Comparison of ENCODE assay signal across 8 cellular contexts in genomic region chr21:44800971-44801467, GRCh38. TPM values are rescaled to one million over a fixed set of nuclear protein-coding genes. Genes with fewer than 3 reads are reported as not detected.
DNase-seq lines count a peak whose midpoint lies in the region; ATAC-seq and TF ChIP-seq lines count a peak whose summit lies in the region.

No MANE protein-coding gene starts in this region.

- TF ChIP-seq CTCF in endodermal cell (conservative IDR thresholded peaks at IDR 0.05) = peak; percentile 69

- peaks cover 47% of the 10 kb centered on the region for H3K36me3 Mint-ChIP-seq in endodermal cell (ENCODE audit: low read depth)
- H3K36me3 Mint-ChIP-seq in naive B cell = peaks cover 0 to 13% of the 10 kb centered on the region in 2 donors

- no peaks in the 10 kb centered on the region for H3K9me3 Mint-ChIP-seq in endodermal cell
- no peaks in the 10 kb centered on the region for H3K9me3 Mint-ChIP-seq in naive B cell

- peaks cover 69% of the 10 kb centered on the region for H3K36me3 ChIP-seq in endodermal cell (ENCODE audit: control insufficient read depth, insufficient read depth, low read length)

- 3 to 7% methylated on average over 12 to 17 of the region's 17 CpGs for WGBS in endodermal cell (ENCODE audit: insufficient coverage in 1 of 2, insufficient read length in 1 of 2), 2 experiments

- peaks cover 22% of the 10 kb centered on the region for H3K4me1 Mint-ChIP-seq in endodermal cell
- peaks cover 29 to 51% (median 30%) of the 10 kb centered on the region in 3 donors for H3K4me1 Mint-ChIP-seq in naive B cell

- peak; percentile 42 for ATAC-seq in HG02852 (IDR thresholded peaks at IDR 0.05; ENCODE audit: unreplicated experiment)
- ATAC-seq in naive B cell (ENCODE audit: low read depth in 2 of 2) = peak; percentile 57 to 61
- no peak for ATAC-seq in HG02973 (IDR thresholded peaks at IDR 0.05; ENCODE audit: unreplicated experiment)

- no peaks in the 10 kb centered on the region for H3K4me1 ChIP-seq in endodermal cell (ENCODE audit: control insufficient read depth, insufficient read depth, low read length)

- peak overlapping the region; percentile 99 for H3K4me3 ChIP-seq in endodermal cell (ENCODE audit: low read length)

- in situ Hi-C loops in SK-MEL-5 (cut with HindIII; ENCODE audit: low pct_unique_long_range_greater_than_20kb, low sequenced_read_pairs) = no loop called here

- H3K9ac ChIP-seq in endodermal cell (ENCODE audit: extremely low read depth, low read length, poor library complexity, severe bottlenecking) = peak overlapping the region; percentile 85

- H3K9me3 ChIP-seq in endodermal cell (ENCODE audit: control insufficient read depth, low read length) = peaks cover 5% of the 10 kb centered on the region

- H3K4me3 Mint-ChIP-seq in endodermal cell (peak overlapping the region; percentile 87), naive B cell (peak overlapping the region; percentile 82 to 98 (median 97))

- H3K27me3 ChIP-seq in endodermal cell (ENCODE audit: control insufficient read depth, insufficient read depth, low read length, poor library complexity, severe bottlenecking) = no peaks in the 10 kb centered on the region

- peak overlapping the region; percentile 61 for H3K27ac ChIP-seq in endodermal cell (ENCODE audit: low read depth, low read length)

- peak overlapping the region; percentile 92 for H3K27ac Mint-ChIP-seq in endodermal cell
- peak overlapping the region; percentile 41 to 97 (median 94) for H3K27ac Mint-ChIP-seq in naive B cell

- no peaks in the 10 kb centered on the region for H3K27me3 Mint-ChIP-seq in endodermal cell (ENCODE audit: insufficient read depth)
- no peaks in the 10 kb centered on the region for H3K27me3 Mint-ChIP-seq in naive B cell

- DNase-seq in activated naive CD4-positive, alpha-beta T cell treated with Interleukin-2 at 50 U/mL for 16 hours = peak; percentile 6
- no peak for DNase-seq in activated naive CD4-positive, alpha-beta T cell treated with anti-CD3 and anti-CD28 coated beads, Interleukin-2, amount 50 U/mL, for 16 hours
- DNase-seq in SK-MEL-5 (ENCODE audit: low read depth, low spot score) (peak; percentile 37), endodermal cell (peak; percentile 70), naive B cell (no peak), DMS114 treated with DMSO at 0.1 percent for 48 hours (lab: John Stamatoyannopoulos, UW; ENCODE audit: unreplicated experiment) (no peak)

RNA-seq across cellular contexts. Expression of gene UBE2G2, which starts 0.6 kb away (rescaled TPM):
- 53.3 and 53.9 TPM in 2 replicates for total RNA-seq in SK-MEL-5 (2014; rRNA removed; shearing (Covaris generic))
- 43.2 and 63.9 TPM in 2 replicates for polyA plus RNA-seq in SK-MEL-5 (2015; cell fraction: cytosol; rRNA removed)
- 302 and 332 TPM in 2 replicates for polyA plus RNA-seq in SK-MEL-5 (2015; cell fraction: nucleus; rRNA removed)
- 10 to 100 TPM; 84.0 to 84.8 TPM for total RNA-seq in endodermal cell
- 75.0 TPM for polyA plus RNA-seq in endodermal cell (2013, experiment 1 of 2)
- polyA plus RNA-seq in endodermal cell (2013, experiment 2 of 2) = 63.5 TPM
- polyA plus RNA-seq in naive B cell (ENCODE audit: low read depth in 6 of 6) = 10 to 100 TPM; 53.8 to 72.5 (median 59.5) TPM

RNA-seq across cellular contexts. Expression of gene SUMO3, which starts 16.8 kb away (rescaled TPM):
- 34.2 and 36.0 TPM in 2 replicates for total RNA-seq in SK-MEL-5 (2014; rRNA removed; shearing (Covaris generic))
- polyA plus RNA-seq in SK-MEL-5 (2015; cell fraction: cytosol; rRNA removed) = 38.4 and 46.1 TPM in 2 replicates
- 4.0 and 5.4 TPM in 2 replicates for polyA plus RNA-seq in SK-MEL-5 (2015; cell fraction: nucleus; rRNA removed)
- total RNA-seq in endodermal cell = 10 to 100 TPM; 79.5 to 96.4 TPM
- polyA plus RNA-seq in endodermal cell (2013, experiment 1 of 2) = 123 TPM
- polyA plus RNA-seq in endodermal cell (2013, experiment 2 of 2) = 111 TPM
- polyA plus RNA-seq in naive B cell (ENCODE audit: low read depth in 6 of 6) = 100 to 1,000 TPM in 1 of 6 donors, 10 to 100 TPM in 5; 71.2 to 100 (median 79.5) TPM

Comparison
In these comparisons a context has a peak if more than half of its experiments do, and no peak if none do; other contexts are left out.
1. DNase-seq: peak in activated naive CD4-positive, alpha-beta T cell treated with Interleukin-2 at 50 U/mL for 16 hours (single experiment), SK-MEL-5 (single experiment) and endodermal cell (single experiment); none in activated naive CD4-positive, alpha-beta T cell treated with anti-CD3 and anti-CD28 coated beads, Interleukin-2, amount 50 U/mL, for 16 hours (single experiment), naive B cell (single experiment) and DMS114 treated with DMSO at 0.1 percent for 48 hours (single experiment).